In genomic region chr9:136363606-136364368, GRCh38 we compare ENCODE assay signal across 8 cellular contexts. TPM values are rescaled to one million over a fixed set of nuclear protein-coding genes. Genes with fewer than 3 reads are reported as not detected.
DNase-seq lines count a peak whose midpoint lies in the region; ATAC-seq, FAIRE-seq and TF ChIP-seq lines count a peak whose summit lies in the region.

Gene DNLZ, minus strand, starts transcription at chr9:136363744. Its CDS starts 30 bp downstream, at chr9:136363714.

- H3K27ac ChIP-seq in left ventricle myocardium inferior (replicated peaks), result peak within 1 kb of the TSS; percentile 99

- TF ChIP-seq CTCF in left ventricle myocardium inferior (IDR thresholded peaks at IDR 0.05; ENCODE audit: borderline replicate concordance), result peak; percentile 98

- intact Hi-C loops in left ventricle myocardium inferior (cut with micrococcal nuclease), result no loop called here

- no peaks in the 10 kb centered on the region for H3K27me3 Mint-ChIP-seq in T-helper 1 cell treated with Interleukin-12 subunit alpha and Interleukin-12 subunit beta and Interleukin-4 antibody, amounts not matched to agents 30 μg/mL and 1 μg/mL, for 36 hours (ENCODE audit: low read depth)

- peaks cover 36% of the 10 kb centered on the region for H3K4me1 ChIP-seq in left ventricle myocardium inferior

- DNase-seq in GM12892 (ENCODE audit: insufficient read length) (peak; percentile 99), NCI-H1092 (lab: John Stamatoyannopoulos, UW) (peak; percentile 72), amniotic epithelial cell (ENCODE audit: low read depth) (peak; percentile 66), left ventricle myocardium inferior (peak; percentile 86), putamen (ENCODE audit: low spot score) (peak; percentile 79), urothelium cell line (ENCODE audit: low spot score) (peak; percentile 95)

- no peaks in the 10 kb centered on the region for H3K9me3 ChIP-seq in left ventricle myocardium inferior (replicated peaks)

- peak within 1 kb of the TSS; percentile 81 for H3K4me3 ChIP-seq in left ventricle myocardium inferior

- peak within 1 kb of the TSS; percentile 79 for H3K4me3 Mint-ChIP-seq in T-helper 1 cell treated with Interleukin-12 subunit alpha and Interleukin-12 subunit beta and Interleukin-4 antibody, amounts not matched to agents 30 μg/mL and 1 μg/mL, for 36 hours

- H3K36me3 ChIP-seq in left ventricle myocardium inferior, result no peaks in the 10 kb centered on the region

- no peaks in the 10 kb centered on the region for H3K9me3 Mint-ChIP-seq in T-helper 1 cell treated with Interleukin-12 subunit alpha and Interleukin-12 subunit beta and Interleukin-4 antibody, amounts not matched to agents 30 μg/mL and 1 μg/mL, for 36 hours

- no peaks in the 10 kb centered on the region for H3K27me3 ChIP-seq in left ventricle myocardium inferior (ENCODE audit: low read depth)

- peak; percentile 46 for ATAC-seq in HG02623 (IDR thresholded peaks at IDR 0.05; ENCODE audit: unreplicated experiment)

- no peaks in the 10 kb centered on the region for H3K36me3 Mint-ChIP-seq in T-helper 1 cell treated with Interleukin-12 subunit alpha and Interleukin-12 subunit beta and Interleukin-4 antibody, amounts not matched to agents 30 μg/mL and 1 μg/mL, for 36 hours (ENCODE audit: low read depth)

- peaks cover 6% of the 10 kb centered on the region for H3K4me1 Mint-ChIP-seq in T-helper 1 cell treated with Interleukin-12 subunit alpha and Interleukin-12 subunit beta and Interleukin-4 antibody, amounts not matched to agents 30 μg/mL and 1 μg/mL, for 36 hours (ENCODE audit: low read depth)

- H3K27ac Mint-ChIP-seq in T-helper 1 cell treated with Interleukin-12 subunit alpha and Interleukin-12 subunit beta and Interleukin-4 antibody, amounts not matched to agents 30 μg/mL and 1 μg/mL, for 36 hours, result peak within 1 kb of the TSS; percentile 82

- TF ChIP-seq POLR2A in GM12892 (IDR thresholded peaks at IDR 0.05; ENCODE audit: low read depth, low read length), result peak; percentile 80; the same call in 1 of the 2 replicates

- no peak for FAIRE-seq in GM12892 (lab: Jason Lieb, UNC)
- peak; percentile 80 for FAIRE-seq in urothelium cell line (lab: Jason Lieb, UNC)

RNA-seq across cellular contexts. Expression of gene DNLZ, which starts in this region (rescaled TPM):
- polyA plus RNA-seq in GM12892 (2012; ENCODE audit: missing spikeins), result 2.3 TPM
- total RNA-seq in left ventricle myocardium inferior, result 37.6 TPM

Comparison
In these comparisons a context has a peak if more than half of its experiments do, and no peak if none do; other contexts are left out.
1. Peak in every context shown above with its lines: DNase-seq, ATAC-seq, H3K4me3 ChIP-seq and H3K27ac ChIP-seq.